Comparison of ENCODE assay signal across 1 cellular context in genomic region chr2:18578033-18578432, GRCh38.
TF ChIP-seq lines count a peak whose summit lies in the region.

No MANE protein-coding gene starts in this region.

TF ChIP-seq in IMR-90, 13 proteins besides CTCF, POLR2A, EP300 and RAD21 (continued from another document):
- no peak for TF ChIP-seq ELK1 (IDR thresholded peaks at IDR 0.05; ENCODE audit: borderline replicate concordance, low read depth, low read length)
- TF ChIP-seq NFE2L2 (IDR thresholded peaks at IDR 0.05; ENCODE audit: low read depth, low read length) = no peak
- TF ChIP-seq USF2 (IDR thresholded peaks at IDR 0.05; ENCODE audit: low read depth, low read length) = no peak
- TF ChIP-seq CEBPB (IDR thresholded peaks at IDR 0.05; ENCODE audit: low read depth, low read length) = no peak
- TF ChIP-seq CHD1 (IDR thresholded peaks at IDR 0.05; ENCODE audit: low read depth, low read length) = no peak
- TF ChIP-seq MAFK (IDR thresholded peaks at IDR 0.05; ENCODE audit: low read depth, low read length) = no peak
- no peak for TF ChIP-seq SMC3 (IDR thresholded peaks at IDR 0.05; ENCODE audit: low read depth, low read length)
- TF ChIP-seq BHLHE40 (IDR thresholded peaks at IDR 0.05; ENCODE audit: low read depth, low read length) = no peak
